Comparison of ENCODE assay signal across 8 cellular contexts in the genomic region with DNA sequence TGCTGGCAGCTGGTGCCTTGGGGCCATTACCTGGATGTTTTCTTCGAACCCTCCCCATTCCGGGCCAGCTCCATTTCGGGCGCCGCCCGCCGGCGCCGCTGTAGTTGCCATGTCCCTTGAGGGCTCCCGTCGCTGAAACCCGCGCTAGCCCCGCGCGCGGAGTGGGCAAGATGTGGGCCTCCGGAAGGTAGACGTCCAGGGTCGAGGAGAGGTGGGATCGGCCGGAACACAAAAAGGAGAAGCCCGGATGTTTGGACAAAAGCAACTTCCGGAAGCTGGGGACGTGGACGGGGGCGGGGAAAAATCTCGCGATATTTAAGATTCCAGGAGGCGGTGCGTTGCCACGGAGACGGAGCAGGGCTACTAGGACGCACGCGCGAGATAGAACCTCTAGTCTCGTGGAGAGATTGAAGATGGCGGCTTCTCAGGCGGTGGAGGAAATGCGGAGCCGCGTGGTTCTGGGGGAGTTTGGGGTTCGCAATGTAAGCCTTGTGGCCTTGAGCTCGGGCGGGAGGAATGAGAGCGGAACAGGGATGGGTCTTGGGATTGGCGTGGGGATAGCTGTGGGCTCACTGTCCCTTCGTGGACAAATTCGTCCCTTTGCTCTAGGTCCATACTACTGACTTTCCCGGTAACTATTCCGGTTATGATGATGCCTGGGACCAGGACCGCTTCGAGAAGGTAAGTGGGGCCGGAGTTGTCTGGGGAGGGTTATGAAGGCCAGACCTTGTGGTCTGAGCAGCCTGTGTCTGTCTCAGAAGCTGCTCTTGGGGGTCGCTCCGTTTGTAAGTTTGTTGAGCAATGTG. TPM values are rescaled to one million over a fixed set of nuclear protein-coding genes. Genes with fewer than 3 reads are reported as not detected.
DNase-seq lines count a peak whose midpoint lies in the region; ATAC-seq, FAIRE-seq and TF ChIP-seq lines count a peak whose summit lies in the region.

A gene with protein sequence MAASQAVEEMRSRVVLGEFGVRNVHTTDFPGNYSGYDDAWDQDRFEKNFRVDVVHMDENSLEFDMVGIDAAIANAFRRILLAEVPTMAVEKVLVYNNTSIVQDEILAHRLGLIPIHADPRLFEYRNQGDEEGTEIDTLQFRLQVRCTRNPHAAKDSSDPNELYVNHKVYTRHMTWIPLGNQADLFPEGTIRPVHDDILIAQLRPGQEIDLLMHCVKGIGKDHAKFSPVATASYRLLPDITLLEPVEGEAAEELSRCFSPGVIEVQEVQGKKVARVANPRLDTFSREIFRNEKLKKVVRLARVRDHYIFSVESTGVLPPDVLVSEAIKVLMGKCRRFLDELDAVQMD (plus strand): TSS at position 393 of the 806 bp plus-strand sequence. CDS start 21 bp downstream, at position 414.
A gene (minus strand): TSS at position 230 of the 806 bp plus-strand sequence. CDS start 119 bp downstream, at position 111.

- DNase-seq in COR-L47 (lab: John Stamatoyannopoulos, UW): peak; percentile 99
- DNase-seq in HTR-8/SVneo (ENCODE audit: insufficient read length, low spot score): peak; percentile 99
- peak; percentile 97 for DNase-seq in NOMO-1 treated with DMSO at 0.1 percent for 48 hours (lab: John Stamatoyannopoulos, UW; ENCODE audit: unreplicated experiment)
- peak; percentile 94 for DNase-seq in activated CD8-positive, alpha-beta memory T cell treated with anti-CD3 and anti-CD28 coated beads for 4 hours (ENCODE audit: low read depth in 2 of 2)
- DNase-seq in endodermal cell: peak; percentile 98
- peak; percentile 99 for DNase-seq in mesendoderm
- DNase-seq in stimulated activated CD8-positive, alpha-beta memory T cell treated with anti-CD3 and anti-CD28 coated beads, Interleukin-15, amount 100 ng/mL, for 1 hour (ENCODE audit: low read depth): peak; percentile 97

- H2BK15ac ChIP-seq in mesendoderm (replicated peaks; ENCODE audit: low read depth): no peak within 1 kb of the TSS

- H3K23ac ChIP-seq in mesendoderm (ENCODE audit: low read length): peak within 1 kb of the TSS; percentile 90

- H4K8ac ChIP-seq in mesendoderm (ENCODE audit: low read depth, low read length): peak within 1 kb of the TSS; percentile 67

- H3K27ac Mint-ChIP-seq in endodermal cell: no peak within 1 kb of the TSS

- H2BK5ac ChIP-seq in mesendoderm (ENCODE audit: low read length): peak within 1 kb of the TSS; percentile 51

- peak; percentile 67 for FAIRE-seq in HTR-8/SVneo (lab: Jason Lieb, UNC)

- H3K4me3 Mint-ChIP-seq in endodermal cell: no peak within 1 kb of the TSS

- H3K36me3 ChIP-seq in endodermal cell (ENCODE audit: control insufficient read depth, insufficient read depth, low read length) (peaks cover 65% of the 10 kb centered on the region), mesendoderm (ENCODE audit: control insufficient read depth, insufficient read depth, low read length) (peaks cover 20% of the 10 kb centered on the region)

- H3K4me1 ChIP-seq in endodermal cell (ENCODE audit: control insufficient read depth, insufficient read depth, low read length): peaks cover 6% of the 10 kb centered on the region
- H3K4me1 ChIP-seq in mesendoderm (ENCODE audit: control insufficient read depth, low read depth, low read length): peaks cover 5% of the 10 kb centered on the region

- H3K27me3 ChIP-seq in endodermal cell (ENCODE audit: control insufficient read depth, insufficient read depth, low read length, poor library complexity, severe bottlenecking): no peaks in the 10 kb centered on the region
- H3K27me3 ChIP-seq in mesendoderm (ENCODE audit: insufficient read depth, low read length, poor library complexity): no peaks in the 10 kb centered on the region

- WGBS in endodermal cell (ENCODE audit: insufficient coverage in 1 of 2, insufficient read length in 1 of 2), 2 experiments: 0% methylated on average over 32 to 57 of the region's 57 CpGs
- no CpG with 5 or more reads among the region's 57 CpGs for whole genome bisulfite sequencing in mesendoderm (ENCODE audit: extremely low coverage, insufficient coverage, low lambda C conversion rate)

- H3K9me3 Mint-ChIP-seq in endodermal cell: no peaks in the 10 kb centered on the region

- H3K9ac ChIP-seq in endodermal cell (ENCODE audit: extremely low read depth, low read length, poor library complexity, severe bottlenecking) (peak within 1 kb of the TSS; percentile 95), mesendoderm (ENCODE audit: low read length) (peak within 1 kb of the TSS; percentile 100)

- H3K56ac ChIP-seq in mesendoderm (ENCODE audit: low read length): peak within 1 kb of the TSS; percentile 100

- peak within 1 kb of the TSS; percentile 21 for H3K18ac ChIP-seq in mesendoderm (ENCODE audit: low read length)

- no peak within 1 kb of the TSS for H2BK120ac ChIP-seq in mesendoderm (ENCODE audit: low read depth, low read length)

- TF ChIP-seq CTCF in endodermal cell (conservative IDR thresholded peaks at IDR 0.05): no peak

- peaks cover 52% of the 10 kb centered on the region for H3K36me3 Mint-ChIP-seq in endodermal cell (ENCODE audit: low read depth)

- H2AK5ac ChIP-seq in mesendoderm (ENCODE audit: low read length): no peak within 1 kb of the TSS

- no peaks in the 10 kb centered on the region for H3K9me3 ChIP-seq in endodermal cell (ENCODE audit: control insufficient read depth, low read length)

- H3K27me3 Mint-ChIP-seq in endodermal cell (ENCODE audit: insufficient read depth): no peaks in the 10 kb centered on the region

- ATAC-seq in GM21367 (IDR thresholded peaks at IDR 0.05; ENCODE audit: unreplicated experiment): peak; percentile 58

- H3K4me3 ChIP-seq in endodermal cell (ENCODE audit: low read length): peak within 1 kb of the TSS; percentile 100
- H3K4me3 ChIP-seq in mesendoderm (ENCODE audit: low read length): peak within 1 kb of the TSS; percentile 100

- peaks cover 11% of the 10 kb centered on the region for H3K4me1 Mint-ChIP-seq in endodermal cell

- H4K5ac ChIP-seq in mesendoderm (ENCODE audit: low read length): peak within 1 kb of the TSS; percentile 97

- H3K27ac ChIP-seq in endodermal cell (ENCODE audit: low read depth, low read length) (peak within 1 kb of the TSS; percentile 70), mesendoderm (ENCODE audit: low read depth, low read length) (peak within 1 kb of the TSS; percentile 18)

- H3K4ac ChIP-seq in mesendoderm (ENCODE audit: low read depth, low read length): peak within 1 kb of the TSS; percentile 8

- H3K79me1 ChIP-seq in mesendoderm (ENCODE audit: low read length): peaks cover 17% of the 10 kb centered on the region

- H3K4me2 ChIP-seq in mesendoderm (ENCODE audit: low read length): peak within 1 kb of the TSS; percentile 82

- peaks cover 34% of the 10 kb centered on the region for H3K79me2 ChIP-seq in mesendoderm (ENCODE audit: control insufficient read depth, insufficient read depth, low read length)

RNA-seq across cellular contexts. Expression of the first gene that starts in this region (rescaled TPM):
- total RNA-seq in endodermal cell: 10 to 100 TPM; 37.6 to 44.2 TPM
- 35.3 TPM for polyA plus RNA-seq in endodermal cell (2013, experiment 1 of 2)
- 27.4 TPM for polyA plus RNA-seq in endodermal cell (2013, experiment 2 of 2)
- polyA plus RNA-seq in mesendoderm (2013, experiment 1 of 2): 33.4 TPM
- 32.0 TPM for polyA plus RNA-seq in mesendoderm (2013, experiment 2 of 2)

RNA-seq across cellular contexts. Expression of the second gene that starts in this region (rescaled TPM):
- 100 to 1,000 TPM in 1 of 2 donors, 10 to 100 TPM in 1; 87.7 to 103 TPM for total RNA-seq in endodermal cell
- polyA plus RNA-seq in endodermal cell (2013, experiment 1 of 2): 117 TPM
- polyA plus RNA-seq in endodermal cell (2013, experiment 2 of 2): 99.9 TPM
- 54.9 TPM for polyA plus RNA-seq in mesendoderm (2013, experiment 1 of 2)
- 53.2 TPM for polyA plus RNA-seq in mesendoderm (2013, experiment 2 of 2)

Comparison
In these comparisons a context has a peak if more than half of its experiments do, and no peak if none do; other contexts are left out.
1. Peak in every context shown above with its lines: DNase-seq, ATAC-seq, H3K4me3 ChIP-seq and H3K27ac ChIP-seq.